17 cellular contexts compared by ENCODE assay signal in the genomic region with DNA sequence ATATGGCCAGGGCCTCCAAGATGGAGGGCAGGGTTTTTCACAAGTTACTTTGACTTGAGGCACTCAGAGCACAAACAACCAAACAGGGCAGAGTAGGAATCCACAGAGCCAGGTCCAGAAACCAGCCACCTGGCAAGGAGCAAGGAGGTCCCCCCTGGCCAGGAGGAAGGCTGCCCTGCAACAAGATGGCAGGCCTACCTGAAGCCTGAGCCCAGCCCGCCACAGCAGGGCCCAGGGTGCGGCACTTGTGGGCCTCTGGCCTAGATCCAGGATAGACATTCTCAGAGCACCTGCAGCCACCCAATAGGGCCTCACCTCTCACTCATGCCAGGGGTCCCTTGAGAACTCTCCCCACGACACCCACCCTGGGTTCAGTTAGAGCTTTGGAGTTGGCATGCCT. TPM values are rescaled to one million over a fixed set of nuclear protein-coding genes. Genes with fewer than 3 reads are reported as not detected.
DNase-seq lines count a peak whose midpoint lies in the region; ATAC-seq and TF ChIP-seq lines count a peak whose summit lies in the region.
"Had no signal": no experiment of that assay in that cellular context is flagged by ENCODE, and none has a peak within 500 bp of the region (broad histone marks: within the 10 kb centered on the region; RNA-seq: fewer than 3 reads in every experiment).

No MANE protein-coding gene starts in this region.

- TF ChIP-seq CTCF in GM23338 (conservative IDR thresholded peaks at IDR 0.05; ENCODE audit: low read depth in 2 of 2) = no peak

- peaks cover 26% of the 10 kb centered on the region for H3K4me1 Mint-ChIP-seq in GM23338
- peaks cover 61% of the 10 kb centered on the region for H3K4me1 Mint-ChIP-seq in activated naive CD8-positive, alpha-beta T cell treated with anti-CD3 and anti-CD28 coated beads for 36 hours
- H3K4me1 Mint-ChIP-seq in naive thymus-derived CD4-positive, alpha-beta T cell = peaks cover 46 to 90% (median 74%) of the 10 kb centered on the region in 7 donors

- H2AFZ ChIP-seq in GM23338 = 0 out of 2 replicates have a peak overlapping the region, but pooled peaks have one; percentile 23

- H3K4me3 ChIP-seq in BLaER1 treated with 17β-estradiol and CSF1 and Interleukin-3, amounts not matched to agents 10 nM and 100 nM = peak overlapping the region in 3 of 10 experiments; percentile 17 to 45 (median 24); a peak in 3 of 20 replicates
- H3K4me3 ChIP-seq in GM23338 = no peak overlapping the region
- H3K4me3 ChIP-seq in naive thymus-derived CD4-positive, alpha-beta T cell (ENCODE audit: low read length) = no peak overlapping the region
- H3K4me3 ChIP-seq: HAP-1, psoas muscle had no signal

- ATAC-seq in GM23338 = no peak; the same call in 2 of the 3 replicates
- no peak for ATAC-seq in naive thymus-derived CD4-positive, alpha-beta T cell
- no peak for ATAC-seq in GM18907 (IDR thresholded peaks at IDR 0.05; ENCODE audit: unreplicated experiment)
- ATAC-seq in GM21360 (IDR thresholded peaks at IDR 0.05; ENCODE audit: unreplicated experiment) = no peak
- ATAC-seq: psoas muscle, SK-N-SH treated with all-trans-retinoic acid at 6 μM for 48 hours had no signal

- POLR2A ChIA-PET in naive thymus-derived CD4-positive, alpha-beta T cell (lab: Charles Lee) = interaction anchor here (10.1 to 26.8 kb wide), 2 partner anchors 13 to 22 kb away, joined by 109 to 1967 read pairs; a partner anchor contains a TSS

- no peaks in the 10 kb centered on the region for H3K9me2 ChIP-seq in GM23338 (ENCODE audit: insufficient read depth)

- CTCF ChIA-PET in naive thymus-derived CD4-positive, alpha-beta T cell (lab: Charles Lee) = interaction anchor here (1.1 kb wide), 1 partner anchor 8 kb away, joined by 3 read pairs; no protein-coding TSS in a partner anchor

- no peaks in the 10 kb centered on the region for H3K27me3 ChIP-seq in BLaER1 treated with 17β-estradiol and CSF1 and Interleukin-3, amounts not matched to agents 10 nM and 100 nM
- no peaks in the 10 kb centered on the region for H3K27me3 ChIP-seq in GM23338 (ENCODE audit: insufficient read depth)
- no peaks in the 10 kb centered on the region for H3K27me3 ChIP-seq in naive thymus-derived CD4-positive, alpha-beta T cell (ENCODE audit: control insufficient read depth in 2 of 2, insufficient read depth in 2 of 2, low read length in 2 of 2)

- no peak for DNase-seq in GM23338 (ENCODE audit: low spot score)
- DNase-seq in activated naive CD8-positive, alpha-beta T cell treated with anti-CD3 and anti-CD28 coated beads for 36 hours = no peak
- DNase-seq in naive thymus-derived CD4-positive, alpha-beta T cell = no peak
- DNase-seq in NCI-H1092 (lab: John Stamatoyannopoulos, UW) = no peak
- no peak for DNase-seq in SIG-M5 treated with dmso at 0.1 percent for 504 hours (lab: John Stamatoyannopoulos, UW; ENCODE audit: unreplicated experiment)
- DNase-seq: activated CD4-positive, CD25-positive, alpha-beta regulatory T cell treated with anti-CD3 and anti-CD28 coated beads, Interleukin-2, amount 50 U/mL, for 72 hours; activated gamma-delta T cell treated with Interleukin-2 at 50 U/mL for 16 hours; MV-4-11; stimulated activated CD4-positive, alpha-beta T cell treated with anti-CD3 and anti-CD28 coated beads, Interleukin-1b, Interleukin-23, amount 100 ng/mL, for 48 hours had no signal

- H3K9me3 ChIP-seq in BLaER1 treated with 17β-estradiol and CSF1 and Interleukin-3, amounts not matched to agents 10 nM and 100 nM (replicated peaks in 1 of 11) = no peaks in the 10 kb centered on the region
- H3K9me3 ChIP-seq in naive thymus-derived CD4-positive, alpha-beta T cell (ENCODE audit: control insufficient read depth in 2 of 3, low read length in 3 of 3) = no peaks in the 10 kb centered on the region
- H3K9me3 ChIP-seq: HAP-1, psoas muscle had no signal

- H3K4me1 ChIP-seq in BLaER1 treated with 17β-estradiol and CSF1 and Interleukin-3, amounts not matched to agents 10 nM and 100 nM = peaks cover 67 to 82% (median 73%) of the 10 kb centered on the region in 10 experiments
- H3K4me1 ChIP-seq in GM23338 (ENCODE audit: insufficient read depth) = peaks cover 4% of the 10 kb centered on the region; the same call in 1 of the 2 replicates
- peaks cover 59 to 70% of the 10 kb centered on the region in 2 donors for H3K4me1 ChIP-seq in naive thymus-derived CD4-positive, alpha-beta T cell (ENCODE audit: control insufficient read depth in 2 of 2, insufficient read depth in 2 of 2, low read length in 2 of 2)
- H3K4me1 ChIP-seq: HAP-1 had no signal

- no peaks in the 10 kb centered on the region for H3K9me3 Mint-ChIP-seq in GM23338
- H3K9me3 Mint-ChIP-seq in activated naive CD8-positive, alpha-beta T cell treated with anti-CD3 and anti-CD28 coated beads for 36 hours = no peaks in the 10 kb centered on the region
- H3K9me3 Mint-ChIP-seq in naive thymus-derived CD4-positive, alpha-beta T cell = no peaks in the 10 kb centered on the region

- intact Hi-C loops in naive thymus-derived CD4-positive, alpha-beta T cell (cut with micrococcal nuclease) = no loop called here

- H3K27ac ChIP-seq in BLaER1 treated with 17β-estradiol and CSF1 and Interleukin-3, amounts not matched to agents 10 nM and 100 nM = peak overlapping the region; percentile 90 to 99 (median 95)
- no peak overlapping the region for H3K27ac ChIP-seq in GM23338 (ENCODE audit: low read depth)
- peak overlapping the region; percentile 86 for H3K27ac ChIP-seq in naive thymus-derived CD4-positive, alpha-beta T cell (ENCODE audit: low read depth, low read length)

- H3K4me3 Mint-ChIP-seq in GM23338 = no peak overlapping the region
- no peak overlapping the region for H3K4me3 Mint-ChIP-seq in activated naive CD8-positive, alpha-beta T cell treated with anti-CD3 and anti-CD28 coated beads for 36 hours
- H3K4me3 Mint-ChIP-seq in naive thymus-derived CD4-positive, alpha-beta T cell = peak overlapping the region in 5 of 10 donors; percentile 17 to 78 (median 58)

- no peaks in the 10 kb centered on the region for H4K20me1 ChIP-seq in BLaER1 treated with 17β-estradiol and CSF1 and Interleukin-3, amounts not matched to agents 10 nM and 100 nM
- H4K20me1 ChIP-seq in GM23338 (replicated peaks; ENCODE audit: insufficient read depth) = no peaks in the 10 kb centered on the region

- no peaks in the 10 kb centered on the region for H3K79me2 ChIP-seq in GM23338 (replicated peaks; ENCODE audit: insufficient read depth)

- peak overlapping the region; percentile 94 to 100 (median 98) for H3K4me2 ChIP-seq in BLaER1 treated with 17β-estradiol and CSF1 and Interleukin-3, amounts not matched to agents 10 nM and 100 nM
- H3K4me2 ChIP-seq in GM23338 = no peak overlapping the region

- no peaks in the 10 kb centered on the region; the same call in 2 of the 3 replicates for H3K36me3 Mint-ChIP-seq in GM23338 (ENCODE audit: low read depth)
- peaks cover 24% of the 10 kb centered on the region for H3K36me3 Mint-ChIP-seq in activated naive CD8-positive, alpha-beta T cell treated with anti-CD3 and anti-CD28 coated beads for 36 hours
- peaks cover 0 to 24% (median 3%) of the 10 kb centered on the region in 5 donors for H3K36me3 Mint-ChIP-seq in naive thymus-derived CD4-positive, alpha-beta T cell

- peaks cover 3% of the 10 kb centered on the region for H3K27me3 Mint-ChIP-seq in GM23338 (ENCODE audit: insufficient read depth, low read depth, poor library complexity)
- H3K27me3 Mint-ChIP-seq in activated naive CD8-positive, alpha-beta T cell treated with anti-CD3 and anti-CD28 coated beads for 36 hours = no peaks in the 10 kb centered on the region
- H3K27me3 Mint-ChIP-seq in naive thymus-derived CD4-positive, alpha-beta T cell = no peaks in the 10 kb centered on the region

- H3K36me3 ChIP-seq in BLaER1 treated with 17β-estradiol and CSF1 and Interleukin-3, amounts not matched to agents 10 nM and 100 nM = peaks cover 0 to 30% (median 9%) of the 10 kb centered on the region in 11 experiments; a peak in 12 of 22 replicates
- no peaks in the 10 kb centered on the region for H3K36me3 ChIP-seq in GM23338 (ENCODE audit: insufficient read depth)
- H3K36me3 ChIP-seq in naive thymus-derived CD4-positive, alpha-beta T cell (ENCODE audit: control insufficient read depth in 2 of 3, insufficient read depth in 3 of 3, low read length in 3 of 3) = peaks cover 0 to 8% (median 0%) of the 10 kb centered on the region in 3 experiments
- H3K36me3 ChIP-seq: HAP-1 had no signal

- H3F3A ChIP-seq in GM23338 (replicated peaks; ENCODE audit: low read depth) = no peaks in the 10 kb centered on the region

- no peak overlapping the region for H3K27ac Mint-ChIP-seq in GM23338
- H3K27ac Mint-ChIP-seq in activated naive CD8-positive, alpha-beta T cell treated with anti-CD3 and anti-CD28 coated beads for 36 hours = peak overlapping the region; percentile 97
- peak overlapping the region; percentile 85 to 99 (median 96) for H3K27ac Mint-ChIP-seq in naive thymus-derived CD4-positive, alpha-beta T cell

- H3K9ac ChIP-seq in BLaER1 treated with 17β-estradiol and CSF1 and Interleukin-3, amounts not matched to agents 10 nM and 100 nM = peak overlapping the region; percentile 78 to 99 (median 97)

RNA-seq across cellular contexts. Expression of a gene that starts 11.5 kb away (rescaled TPM):
- total RNA-seq in GM23338 (2014; rRNA removed; shearing (Covaris generic)) = 28.9 and 30.9 TPM in 2 replicates
- polyA plus RNA-seq in GM23338 (2016; fragmentation: Nextera tagmentation; extraction: Ambion mirVana) = 370 and 378 TPM in 2 replicates
- 100 to 1,000 TPM; 292 to 295 TPM for total RNA-seq in activated naive CD8-positive, alpha-beta T cell treated with anti-CD3 and anti-CD28 coated beads for 36 hours
- 100 to 1,000 TPM; 156 to 636 (median 224) TPM for total RNA-seq in naive thymus-derived CD4-positive, alpha-beta T cell
- polyA plus RNA-seq in naive thymus-derived CD4-positive, alpha-beta T cell = 100 to 1,000 TPM; 569 to 630 TPM

RNA-seq across cellular contexts. Expression of a gene that starts 15.0 kb away (rescaled TPM):
- total RNA-seq in GM23338 (2014; rRNA removed; shearing (Covaris generic)) = 8.0 and 9.4 TPM in 2 replicates
- 7.3 and 8.3 TPM in 2 replicates for polyA plus RNA-seq in GM23338 (2016; fragmentation: Nextera tagmentation; extraction: Ambion mirVana)
- 10 to 100 TPM; 30.5 to 31.7 TPM for total RNA-seq in activated naive CD8-positive, alpha-beta T cell treated with anti-CD3 and anti-CD28 coated beads for 36 hours
- total RNA-seq in naive thymus-derived CD4-positive, alpha-beta T cell = 100 to 1,000 TPM in 3 of 5 experiments, 10 to 100 TPM in 2; 35.7 to 131 (median 124) TPM
- 10 to 100 TPM; 10.5 to 13.6 TPM for polyA plus RNA-seq in naive thymus-derived CD4-positive, alpha-beta T cell

RNA-seq across cellular contexts. Expression of a gene that starts 26.3 kb away (rescaled TPM):
- total RNA-seq in GM23338 (2014; rRNA removed; shearing (Covaris generic)) = not detected in 2 replicates
- 7.3 and 9.6 TPM in 2 replicates for polyA plus RNA-seq in GM23338 (2016; fragmentation: Nextera tagmentation; extraction: Ambion mirVana)
- 100 to 1,000 TPM; 263 to 278 TPM for total RNA-seq in activated naive CD8-positive, alpha-beta T cell treated with anti-CD3 and anti-CD28 coated beads for 36 hours
- 1,000 to 10,000 TPM in 3 of 5 experiments, 100 to 1,000 TPM in 2; 719 to 1,390 (median 1,130) TPM for total RNA-seq in naive thymus-derived CD4-positive, alpha-beta T cell
- polyA plus RNA-seq in naive thymus-derived CD4-positive, alpha-beta T cell = 1,000 to 10,000 TPM; 7,628 to 8,133 TPM
- total RNA-seq: fibroblast of lung had no signal
- polyA plus RNA-seq: BJ had no signal

RNA-seq across cellular contexts. Expression of a gene that starts 57.4 kb away (rescaled TPM):
- total RNA-seq in GM23338 (2014; rRNA removed; shearing (Covaris generic)) = 26.1 and 36.8 TPM in 2 replicates
- 11.6 and 12.8 TPM in 2 replicates for polyA plus RNA-seq in GM23338 (2016; fragmentation: Nextera tagmentation; extraction: Ambion mirVana)
- total RNA-seq in activated naive CD8-positive, alpha-beta T cell treated with anti-CD3 and anti-CD28 coated beads for 36 hours = 10 to 100 TPM; 28.1 to 29.6 TPM
- 10 to 100 TPM; 12.1 to 34.8 (median 20.7) TPM for total RNA-seq in naive thymus-derived CD4-positive, alpha-beta T cell
- polyA plus RNA-seq in naive thymus-derived CD4-positive, alpha-beta T cell = 10 to 100 TPM in 1 of 2 donors, 1 to 10 TPM in 1; 5.4 to 12.1 TPM

Comparison
In these comparisons a context has a peak if more than half of its experiments do, and no peak if none do; other contexts are left out.
1. RNA of a gene that starts 26.3 kb away (total RNA-seq): 719 to 1,390 TPM in naive thymus-derived CD4-positive, alpha-beta T cell and 263 to 278 TPM in activated naive CD8-positive, alpha-beta T cell treated with anti-CD3 and anti-CD28 coated beads for 36 hours; not detected in GM23338; every median in the first group is over 100 times any median in the second.